ENCODE assay signal across 30 cellular contexts in the genomic region with DNA sequence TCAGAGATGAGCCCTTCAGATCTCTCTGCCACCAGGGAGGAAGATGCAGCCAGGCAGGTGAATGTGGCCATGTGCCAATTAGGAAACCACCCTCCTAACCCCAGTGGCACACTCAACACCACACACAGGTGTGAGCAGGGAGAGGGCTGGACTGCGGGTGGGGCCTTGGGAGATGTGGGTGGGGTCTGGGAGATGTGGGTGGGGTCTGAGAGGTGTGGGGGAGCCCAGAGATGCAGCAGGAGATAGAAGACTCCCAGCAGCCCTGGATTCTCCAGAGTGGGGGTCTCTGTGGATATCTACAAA.
"Had no signal": no experiment of that assay in that cellular context is flagged by ENCODE, and none has a peak within 500 bp of the region (broad histone marks: within the 10 kb centered on the region; RNA-seq: fewer than 3 reads in every experiment).

No MANE protein-coding gene starts in this region.

- H3K27me3 ChIP-seq: ascending aorta, body of pancreas, MG63, SJSA1 had no signal

- H3K4me1 ChIP-seq: ascending aorta, body of pancreas, SJSA1 had no signal

- H3K4me3 Mint-ChIP-seq: activated CD8-positive, alpha-beta T cell treated with anti-CD3 and anti-CD28 coated beads, Interleukin-2, amount 10 ng/mL, durations not matched to agents 7 days and 5 days; activated naive CD8-positive, alpha-beta T cell treated with anti-CD3 and anti-CD28 coated beads, Interleukin-2, amount 50 U/mL, for 24 hours; T-helper 17 cell; WTC11 had no signal

- H3K9ac ChIP-seq: KMS-11 had no signal

- ATAC-seq: activated CD8-positive, alpha-beta T cell treated with anti-CD3 and anti-CD28 coated beads, Interleukin-2, amount 10 ng/mL, durations not matched to agents 7 days and 5 days; activated naive CD8-positive, alpha-beta T cell treated with anti-CD3 and anti-CD28 coated beads, Interleukin-2, amount 50 U/mL, for 24 hours; body of pancreas; Panc1; T-helper 17 cell; WTC11 had no signal

- FAIRE-seq: bronchial epithelial cell had no signal

- H3K9me3 ChIP-seq: body of pancreas, MG63, SJSA1 had no signal

- H3K4me2 ChIP-seq: KMS-11 had no signal

- H3K27ac ChIP-seq: ascending aorta, body of pancreas, KMS-11, RWPE1, SJSA1 had no signal

- H3K36me3 ChIP-seq: ascending aorta, MG63, SJSA1 had no signal

- H3K27me3 Mint-ChIP-seq: activated naive CD8-positive, alpha-beta T cell treated with anti-CD3 and anti-CD28 coated beads, Interleukin-2, amount 50 U/mL, for 24 hours had no signal

- H3K9me3 Mint-ChIP-seq: activated naive CD8-positive, alpha-beta T cell treated with anti-CD3 and anti-CD28 coated beads, Interleukin-2, amount 50 U/mL, for 24 hours had no signal

- H3K4me3 ChIP-seq: ascending aorta, body of pancreas, MG63, SJSA1 had no signal

- H3K4me1 Mint-ChIP-seq: activated naive CD8-positive, alpha-beta T cell treated with anti-CD3 and anti-CD28 coated beads, Interleukin-2, amount 50 U/mL, for 24 hours; WTC11 had no signal

- H3K27ac Mint-ChIP-seq: activated CD8-positive, alpha-beta T cell treated with anti-CD3 and anti-CD28 coated beads, Interleukin-2, amount 10 ng/mL, durations not matched to agents 7 days and 5 days; activated naive CD8-positive, alpha-beta T cell treated with anti-CD3 and anti-CD28 coated beads, Interleukin-2, amount 50 U/mL, for 24 hours; T-helper 17 cell; WTC11 had no signal

- DNase-seq: activated CD4-positive, alpha-beta T cell treated with anti-CD3 and anti-CD28 coated beads for 48 hours; activated CD4-positive, alpha-beta T cell treated with anti-CD3 and anti-CD28 coated beads, Interleukin-2, amount 50 U/mL, for 4 hours; activated CD4-positive, CD25-positive, alpha-beta regulatory T cell treated with anti-CD3 and anti-CD28 coated beads, Interleukin-2, amount 50 U/mL, for 72 hours; activated CD8-positive, alpha-beta memory T cell treated with anti-CD3 and anti-CD28 coated beads, Interleukin-2, amount 50 U/mL, for 48 hours; activated CD8-positive, alpha-beta T cell treated with anti-CD3 and anti-CD28 coated beads, Interleukin-2, amount 10 ng/mL, durations not matched to agents 7 days and 5 days; activated naive CD4-positive, alpha-beta T cell treated with anti-CD3 and anti-CD28 coated beads, Interleukin-2, amount 50 U/mL, for 16 hours; activated naive CD8-positive, alpha-beta T cell treated with anti-CD3 and anti-CD28 coated beads, Interleukin-2, amount 50 U/mL, for 24 hours; activated T-cell treated with anti-CD3 and anti-CD28 coated beads, Interleukin-2, amount 50 U/mL, for 1 hour; amniotic stem cell; body of pancreas; central memory CD4-positive, alpha-beta T cell; MG63; NCI-H1105 treated with DMSO at 0.1 percent for 48 hours; NCI-H1436 treated with DMSO at 0.1 percent for 48 hours; NCI-H187; NCI-H2081 treated with DMSO at 0.1 percent for 48 hours; NCI-H446; NCI-H774; NK-92 treated with Interleukin-12 subunit alpha and Interleukin-12 subunit beta, amount 100 ng/mL, for 24 hours; OCI-M1; SHP77; T-helper 17 cell; T-helper 9 cell had no signal
